18 cellular contexts compared by ENCODE assay signal in genomic region chr11:27481992-27482391, GRCh38. TPM values are rescaled to one million over a fixed set of nuclear protein-coding genes. Genes with fewer than 3 reads are reported as not detected.
DNase-seq lines count a peak whose midpoint lies in the region; ATAC-seq and TF ChIP-seq lines count a peak whose summit lies in the region.
"Had no signal": no experiment of that assay in that cellular context is flagged by ENCODE, and none has a peak within 500 bp of the region (broad histone marks: within the 10 kb centered on the region; RNA-seq: fewer than 3 reads in every experiment).

No MANE protein-coding gene starts in this region.

- no peaks in the 10 kb centered on the region for H3K9me3 Mint-ChIP-seq in WTC11
- H3K9me3 Mint-ChIP-seq: CD4-positive, alpha-beta T cell; CD8-positive, alpha-beta T cell had no signal

- no peak overlapping the region for H3K4me3 ChIP-seq in HEK293 (ENCODE audit: low read depth, low read length)
- no peak overlapping the region for H3K4me3 ChIP-seq in SK-N-MC
- H3K4me3 ChIP-seq: BLaER1 treated with 17β-estradiol and CSF1 and Interleukin-3, amounts not matched to agents 10 nM and 100 nM; GM12878 had no signal

- H3K27ac ChIP-seq in HEK293 (ENCODE audit: extremely low read depth, low read depth, low read length) (no peak overlapping the region), SK-N-MC (0 out of 2 replicates have a peak overlapping the region, but pooled peaks have one; percentile 6)
- H3K27ac ChIP-seq: BLaER1 treated with 17β-estradiol and CSF1 and Interleukin-3, amounts not matched to agents 10 nM and 100 nM; C4-2B had no signal

- no peak overlapping the region for H3K27ac Mint-ChIP-seq in WTC11
- H3K27ac Mint-ChIP-seq: B cell; CD4-positive, alpha-beta T cell; CD8-positive, alpha-beta T cell had no signal

- H3K9me3 ChIP-seq in HEK293 (ENCODE audit: control insufficient read depth, insufficient read depth, low read depth, low read length) (no peaks in the 10 kb centered on the region), SK-N-MC (ENCODE audit: low read depth, low read length) (no peaks in the 10 kb centered on the region)
- H3K9me3 ChIP-seq: BLaER1 treated with 17β-estradiol and CSF1 and Interleukin-3, amounts not matched to agents 10 nM and 100 nM; Caco-2 had no signal

- H3K4me1 ChIP-seq in HEK293 (ENCODE audit: control insufficient read depth, insufficient read depth, low read length): no peaks in the 10 kb centered on the region
- H3K4me1 ChIP-seq: BLaER1 treated with 17β-estradiol and CSF1 and Interleukin-3, amounts not matched to agents 10 nM and 100 nM; Caco-2 had no signal

- TF ChIP-seq CTCF in HEK293 (tag by site-specific recombination; IDR thresholded peaks at IDR 0.05): no peak
- no peak for TF ChIP-seq CTCF in WTC11 (IDR thresholded peaks at IDR 0.05)

- no peaks in the 10 kb centered on the region for H3K27me3 Mint-ChIP-seq in WTC11 (ENCODE audit: low read depth)
- H3K27me3 Mint-ChIP-seq: B cell; CD4-positive, alpha-beta T cell had no signal

- no peak overlapping the region for H3K4me3 Mint-ChIP-seq in WTC11
- H3K4me3 Mint-ChIP-seq: B cell; CD4-positive, alpha-beta T cell; CD8-positive, alpha-beta T cell had no signal

- peaks cover 6% of the 10 kb centered on the region for H3K4me1 Mint-ChIP-seq in WTC11
- H3K4me1 Mint-ChIP-seq: B cell had no signal

- ATAC-seq in WTC11 (no peak), GM18517 (IDR thresholded peaks at IDR 0.05; ENCODE audit: unreplicated experiment) (no peak)
- ATAC-seq: CD8-positive, alpha-beta T cell; GM12878 had no signal

- POLR2A ChIA-PET in HEK293 (lab: Yijun Ruan, JAX): interaction anchor here (0.7 to 1.4 kb wide), 2 partner anchors 9 to 121 kb away, joined by 5 to 10 read pairs; partner anchors contain the start of gene LGR4
- POLR2A ChIA-PET in WTC11 (lab: Charles Lee): interaction anchor here (0.6 to 1.7 kb wide), 2 partner anchors 9 to 200 kb away, joined by 4 to 5 read pairs; partner anchors contain the start of gene LGR4

- H3K36me3 Mint-ChIP-seq in WTC11: no peaks in the 10 kb centered on the region
- H3K36me3 Mint-ChIP-seq: CD8-positive, alpha-beta T cell had no signal

- H3K9ac ChIP-seq in SK-N-MC (ENCODE audit: insufficient read length): no peak overlapping the region
- H3K9ac ChIP-seq: BLaER1 treated with 17β-estradiol and CSF1 and Interleukin-3, amounts not matched to agents 10 nM and 100 nM had no signal

- H3K36me3 ChIP-seq in HEK293 (ENCODE audit: control insufficient read depth in 2 of 2, insufficient read depth in 1 of 2, low read length in 2 of 2): no peaks in the 10 kb centered on the region
- H3K36me3 ChIP-seq in SK-N-MC (ENCODE audit: insufficient read depth, low read length): no peaks in the 10 kb centered on the region
- H3K36me3 ChIP-seq: BLaER1 treated with 17β-estradiol and CSF1 and Interleukin-3, amounts not matched to agents 10 nM and 100 nM had no signal

- CTCF ChIA-PET in HEK293 (lab: Yijun Ruan, JAX): interaction anchor here (0.6 to 5.8 kb wide), 7 partner anchors 18 to 612 kb away, joined by 3 to 32 read pairs (median 4); no protein-coding TSS in a partner anchor
- CTCF ChIA-PET in WTC11 (lab: Charles Lee): interaction anchor here (0.6 to 1.2 kb wide), 2 partner anchors 9 to 52 kb away, joined by 4 to 6 read pairs; partner anchors contain the start of gene LGR4

- DNase-seq in SK-N-MC (ENCODE audit: low read depth, low spot score): no peak
- no peak for DNase-seq in EL
- DNase-seq in WTC11 (ENCODE audit: low spot score): no peak
- DNase-seq: 8988T; ACHN; AML-193; Caco-2; Calu3; CD4-positive, alpha-beta T cell; CD8-positive, alpha-beta T cell; DMS79 treated with DMSO at 0.1 percent for 48 hours; GDM1 had no signal

TF ChIP-seq in HEK293, 187 proteins besides CTCF, POLR2A, EP300 and RAD21:
- TF ChIP-seq ZSCAN23 (tag by site-specific recombination; IDR thresholded peaks at IDR 0.05): no peak
- TF ChIP-seq ZNF596 (tag by site-specific recombination; IDR thresholded peaks at IDR 0.05): peak; percentile 63

TF ChIP-seq in WTC11, 78 proteins besides CTCF, POLR2A, EP300 and RAD21:
- TF ChIP-seq ARID4B (CRISPR knock-in tag; IDR thresholded peaks at IDR 0.05; ENCODE audit: borderline replicate concordance) (no peak), ZBTB43 (CRISPR knock-in tag; IDR thresholded peaks at IDR 0.05) (no peak), ESRRA (CRISPR knock-in tag; IDR thresholded peaks at IDR 0.05; ENCODE audit: borderline replicate concordance) (no peak), ZNF512 (CRISPR knock-in tag; IDR thresholded peaks at IDR 0.05; ENCODE audit: borderline replicate concordance) (no peak)

RNA-seq across cellular contexts. Expression of gene LGR4, which starts 9.4 kb away (rescaled TPM):
- total RNA-seq in WTC11 (2021): 47.8 to 53.8 TPM (median 51.1 TPM) in 3 replicates

RNA-seq across cellular contexts. Expression of gene LIN7C, which starts 24.6 kb away (rescaled TPM):
- 38.5 to 41.5 TPM (median 39.4 TPM) in 3 replicates for total RNA-seq in WTC11 (2021)
